ENCODE assay signal across 25 cellular contexts in genomic region chr19:39057615-39058014, GRCh38. TPM values are rescaled to one million over a fixed set of nuclear protein-coding genes. Genes with fewer than 3 reads are reported as not detected.
DNase-seq lines count a peak whose midpoint lies in the region; ATAC-seq and TF ChIP-seq lines count a peak whose summit lies in the region.
"Had no signal": no experiment of that assay in that cellular context is flagged by ENCODE, and none has a peak within 500 bp of the region (broad histone marks: within the 10 kb centered on the region; RNA-seq: fewer than 3 reads in every experiment).

No MANE protein-coding gene starts in this region.

- H3K4me3 ChIP-seq in fibroblast of pulmonary artery (replicated peaks; ENCODE audit: low read depth, low read length) (no peak overlapping the region), hepatocyte (no peak overlapping the region)
- H3K4me3 ChIP-seq: GM12878, Peyer's patch had no signal

- WGBS in hepatocyte (ENCODE audit: low lambda C conversion rate, missing lambda C conversion rate): 90% methylated on average over 3 of the region's 3 CpGs

- no peaks in the 10 kb centered on the region for H4K20me1 ChIP-seq in hepatocyte (ENCODE audit: insufficient read depth, poor library complexity, severe bottlenecking)

- no peak overlapping the region for H3K4me2 ChIP-seq in hepatocyte

- TF ChIP-seq CTCF in fibroblast of pulmonary artery (IDR thresholded peaks at IDR 0.05; ENCODE audit: low read length, missing control alignments) (no peak), hepatocyte (IDR thresholded peaks at IDR 0.05; ENCODE audit: poor library complexity) (no peak)

- H3K36me3 ChIP-seq in hepatocyte (replicated peaks; ENCODE audit: insufficient read depth, low read depth): no peaks in the 10 kb centered on the region
- H3K36me3 ChIP-seq: Peyer's patch had no signal

- H2AFZ ChIP-seq in hepatocyte: no peak overlapping the region

- ATAC-seq in HG03342 (IDR thresholded peaks at IDR 0.05; ENCODE audit: unreplicated experiment): no peak
- ATAC-seq: GM12878, HCT116 had no signal

- no peaks in the 10 kb centered on the region for H3K9me3 ChIP-seq in hepatocyte (ENCODE audit: low read depth)
- H3K9me3 ChIP-seq: Peyer's patch had no signal

- H3K79me2 ChIP-seq in hepatocyte: no peaks in the 10 kb centered on the region

- peaks cover 4% of the 10 kb centered on the region for H3K4me1 ChIP-seq in hepatocyte (ENCODE audit: insufficient read depth)

- H3K9me2 ChIP-seq in hepatocyte (replicated peaks; ENCODE audit: insufficient read depth): no peaks in the 10 kb centered on the region

- H3K27ac ChIP-seq in hepatocyte: no peak overlapping the region
- H3K27ac ChIP-seq: Peyer's patch had no signal

- no peaks in the 10 kb centered on the region for H3K27me3 ChIP-seq in hepatocyte
- H3K27me3 ChIP-seq: Peyer's patch had no signal

- peak; percentile 24 for DNase-seq in MV-4-11 (lab: John Stamatoyannopoulos, UW)
- peak; percentile 70 for DNase-seq in amniotic epithelial cell (ENCODE audit: low read depth)
- DNase-seq in fibroblast of pulmonary artery (ENCODE audit: low read depth): peak; percentile 21
- DNase-seq in renal cortical epithelial cell (ENCODE audit: low read depth): peak; percentile 33
- DNase-seq in hepatocyte (ENCODE audit: low spot score): no peak
- DNase-seq in HPDE6-E6E7 (ENCODE audit: extremely low spot score): no peak
- DNase-seq: C1 segment of cervical spinal cord; CD4-positive, alpha-beta memory T cell; COR-L47; DMS53; KG1; MM.1S; NCI-H1048; NCI-H1417; NCI-H1694; NCI-H2029 treated with DMSO at 0.1 percent for 48 hours; NCI-H526 treated with DMSO at 0.1 percent for 48 hours; Peyer's patch; SHP77 treated with DMSO at 0.1 percent for 48 hours had no signal

RNA-seq across cellular contexts. Expression of gene FBXO27, which starts 25.3 kb away (rescaled TPM):
- total RNA-seq in renal cortical epithelial cell (5.8 and 5.9 TPM in 2 replicates), hepatocyte (6.7 and 15.2 TPM in 2 replicates)
- 10.3 and 11.0 TPM in 2 replicates for polyA plus RNA-seq in hepatocyte

RNA-seq across cellular contexts. Expression of gene ACP7, which starts 26.6 kb away (rescaled TPM):
- total RNA-seq in renal cortical epithelial cell: not detected in 2 replicates
- total RNA-seq in hepatocyte: 0.16 and 0.23 TPM in 2 replicates
- 0.13 and 0.21 TPM in 2 replicates for polyA plus RNA-seq in hepatocyte
- total RNA-seq: A673, G401, GM12878, H4, Peyer's patch had no signal
- polyA plus RNA-seq: CD4-positive, alpha-beta memory T cell; GM12878 had no signal

Comparison
In these comparisons a context has a peak if more than half of its experiments do, and no peak if none do; other contexts are left out.
1. DNase-seq: peak in MV-4-11 (single experiment), amniotic epithelial cell (single experiment), fibroblast of pulmonary artery (single experiment) and renal cortical epithelial cell (single experiment); none in hepatocyte (single experiment) and HPDE6-E6E7 (single experiment).